ENCODE assay signal across 16 cellular contexts in genomic region chr3:174937488-174937887, GRCh38.
DNase-seq lines count a peak whose midpoint lies in the region; ATAC-seq and TF ChIP-seq lines count a peak whose summit lies in the region.
"Had no signal": no experiment of that assay in that cellular context is flagged by ENCODE, and none has a peak within 500 bp of the region (broad histone marks: within the 10 kb centered on the region; RNA-seq: fewer than 3 reads in every experiment).

No MANE protein-coding gene starts in this region.

- intact Hi-C loops in sciatic nerve (cut with DNase I): no loop called here

- DNase-seq in NCI-H748 (lab: John Stamatoyannopoulos, UW; ENCODE audit: unreplicated experiment) (peak; percentile 39), NCI-H748 treated with DMSO at 0.1 percent for 48 hours (lab: John Stamatoyannopoulos, UW) (no peak), fibroblast of the conjunctiva (ENCODE audit: low read depth) (peak; percentile 61), stromal cell of bone marrow (ENCODE audit: low read depth) (peak; percentile 64), sciatic nerve (ENCODE audit: low spot score) (no peak), activated gamma-delta T cell treated with Interleukin-2 at 50 U/mL for 16 hours (no peak)
- DNase-seq: activated CD4-positive, alpha-beta T cell treated with anti-CD3 and anti-CD28 coated beads for 1 hour; activated naive CD4-positive, alpha-beta T cell treated with anti-CD3 and anti-CD28 coated beads, Interleukin-2, amount 50 U/mL, for 16 hours; caudate nucleus; COR-L47; left ventricle myocardium superior; NCI-H2029 treated with DMSO at 0.1 percent for 48 hours; T-helper 17 cell; testis had no signal

- ATAC-seq in SK-N-SH treated with all-trans-retinoic acid at 6 μM for 48 hours (peak; percentile 93), sciatic nerve (no peak), GM18870 (IDR thresholded peaks at IDR 0.05; ENCODE audit: unreplicated experiment) (no peak)
- ATAC-seq: left ventricle myocardium superior, T-helper 17 cell had no signal

TF ChIP-seq in SK-N-SH treated with all-trans-retinoic acid at 6 μM for 48 hours, 23 proteins besides CTCF, POLR2A, EP300 and RAD21:
- TF ChIP-seq CSDC2 (CRISPR knock-in tag; IDR thresholded peaks at IDR 0.05): no peak
- TF ChIP-seq ISL1 (CRISPR knock-in tag; IDR thresholded peaks at IDR 0.05): 0 out of 2 replicates have a peak, but pooled peaks have one; percentile 11
TF ChIP-seq in SK-N-SH treated with all-trans-retinoic acid at 6 μM for 48 hours: peak in this region for 1.

Comparison
In these comparisons a context has a peak if more than half of its experiments do, and no peak if none do; other contexts are left out.
1. DNase-seq: peak in NCI-H748 (single experiment), fibroblast of the conjunctiva (single experiment) and stromal cell of bone marrow (single experiment); none in NCI-H748 treated with DMSO at 0.1 percent for 48 hours (single experiment), sciatic nerve (single experiment) and activated gamma-delta T cell treated with Interleukin-2 at 50 U/mL for 16 hours (single experiment).